23 cellular contexts compared by ENCODE assay signal in the genomic region with DNA sequence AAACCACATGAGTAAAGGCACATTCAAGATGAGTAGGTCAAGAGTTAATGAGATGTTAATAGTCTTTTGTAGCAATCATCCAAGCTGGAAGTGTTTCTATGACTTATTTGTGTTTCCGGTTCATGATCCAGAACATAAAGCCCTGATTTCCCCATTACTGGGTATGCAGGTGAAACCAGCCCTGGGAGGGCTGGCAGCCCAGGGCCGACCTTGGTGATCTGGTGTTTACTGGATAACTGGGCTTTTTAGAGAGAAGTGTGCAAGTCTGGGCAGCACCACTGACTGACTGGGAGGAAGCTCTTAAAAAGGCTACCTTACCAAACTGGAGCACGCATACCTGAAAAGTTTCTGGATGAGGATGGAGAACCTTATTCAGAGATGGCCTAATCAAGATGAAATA.
"Had no signal": no experiment of that assay in that cellular context is flagged by ENCODE, and none has a peak within 500 bp of the region (broad histone marks: within the 10 kb centered on the region; RNA-seq: fewer than 3 reads in every experiment).

No MANE protein-coding gene starts in this region.

- H3K27me3 ChIP-seq: SJCRH30 had no signal

- DNase-seq: KBM-7, MV-4-11, NCI-H1048, NCI-H1105, NCI-H1417, NCI-H1436 treated with DMSO at 0.1 percent for 48 hours, NCI-H1694, NCI-H187 treated with DMSO at 0.1 percent for 48 hours, NCI-H2029 treated with DMSO at 0.1 percent for 48 hours, NCI-H2171, NCI-H226, NCI-H446, NCI-H510A, NCI-H524 treated with DMSO at 0.1 percent for 48 hours, NCI-H82, PC-3, SHP77 treated with DMSO at 0.1 percent for 48 hours, SJCRH30, T-helper 1 cell, T-helper 17 cell had no signal

- H3K27ac ChIP-seq: RWPE1, SJCRH30 had no signal

- H3K9me3 ChIP-seq: SJCRH30 had no signal

- H3K4me3 ChIP-seq: SJCRH30 had no signal

- H3K36me3 ChIP-seq: SJCRH30 had no signal

- ATAC-seq: Panc1, PC-3, SK-N-SH treated with all-trans-retinoic acid at 6 μM for 48 hours, T-helper 17 cell had no signal
